ENCODE assay signal across 8 cellular contexts in genomic region chr12:121711925-121712461, GRCh38. TPM values are rescaled to one million over a fixed set of nuclear protein-coding genes. Genes with fewer than 3 reads are reported as not detected.
A peak's percentile ranks its signal among the peaks of the same experiment; 100 is the strongest.
DNase-seq lines count a peak whose midpoint lies in the region; ATAC-seq and TF ChIP-seq lines count a peak whose summit lies in the region.

No MANE protein-coding gene starts in this region.

- TF ChIP-seq POLR2A in Peyer's patch (IDR thresholded peaks at IDR 0.05), result no peak

- ATAC-seq in GM19043 (IDR thresholded peaks at IDR 0.05; ENCODE audit: low read depth, unreplicated experiment) (peak; percentile 22), HG03175 (IDR thresholded peaks at IDR 0.05; ENCODE audit: unreplicated experiment) (peak; percentile 32), left colon (peak; percentile 61)
- peak; percentile 59 for ATAC-seq in central memory CD8-positive, alpha-beta T cell (replicated peaks; ENCODE audit: extremely low read depth, poor library complexity, severe bottlenecking)

- no peaks in the 10 kb centered on the region for H3K27me3 Mint-ChIP-seq in central memory CD8-positive, alpha-beta T cell

- peak overlapping the region; percentile 82 for H3K4me3 Mint-ChIP-seq in central memory CD8-positive, alpha-beta T cell

- intact Hi-C loops in left colon (cut with DNase I, micrococcal nuclease), result no loop called here

- H3K4me3 ChIP-seq in Peyer's patch (peak overlapping the region; percentile 70 to 96 (median 92)), stomach smooth muscle (ENCODE audit: low read length in 2 of 2) (peak overlapping the region; percentile 94 to 96)

- TF ChIP-seq CTCF in C4-2B (conservative IDR thresholded peaks at IDR 0.05) (no peak), Peyer's patch (IDR thresholded peaks at IDR 0.05) (no peak)

- H3K9me3 Mint-ChIP-seq in central memory CD8-positive, alpha-beta T cell, result no peaks in the 10 kb centered on the region

- DNase-seq in Peyer's patch, result peak in 2 of 3 donors; percentile 23 to 58
- DNase-seq in central memory CD8-positive, alpha-beta T cell (ENCODE audit: low spot score in 2 of 2), result no peak
- DNase-seq in left colon, result peak; percentile 44 to 48
- no peak for DNase-seq in HuH-7.5 (ENCODE audit: low spot score)

- peak overlapping the region; percentile 89 for H3K27ac Mint-ChIP-seq in central memory CD8-positive, alpha-beta T cell (ENCODE audit: low read depth)

- H3K36me3 Mint-ChIP-seq in central memory CD8-positive, alpha-beta T cell (ENCODE audit: insufficient read depth), result peaks cover 8% of the 10 kb centered on the region

- H3K4me1 ChIP-seq in Peyer's patch, result peaks cover 0 to 12% (median 4%) of the 10 kb centered on the region in 4 donors
- H3K4me1 ChIP-seq in stomach smooth muscle (ENCODE audit: control insufficient read depth, insufficient read depth, low read length), result peaks cover 26% of the 10 kb centered on the region

- H3K9ac ChIP-seq in stomach smooth muscle (ENCODE audit: low read length in 2 of 2), result peak overlapping the region; percentile 87 to 89

- no peaks in the 10 kb centered on the region for H3K27me3 ChIP-seq in Peyer's patch
- no peaks in the 10 kb centered on the region for H3K27me3 ChIP-seq in stomach smooth muscle (ENCODE audit: control insufficient read depth in 1 of 2, insufficient read depth in 2 of 2, low read length in 2 of 2)

- H3K4me1 Mint-ChIP-seq in central memory CD8-positive, alpha-beta T cell, result peaks cover 25% of the 10 kb centered on the region

- no peaks in the 10 kb centered on the region for H3K36me3 ChIP-seq in Peyer's patch
- H3K36me3 ChIP-seq in stomach smooth muscle (ENCODE audit: control insufficient read depth in 2 of 2, insufficient read depth in 2 of 2, low read length in 2 of 2), result peaks cover 0 to 2% of the 10 kb centered on the region in 2 donors

- no peaks in the 10 kb centered on the region for H3K9me3 ChIP-seq in Peyer's patch
- H3K9me3 ChIP-seq in stomach smooth muscle (ENCODE audit: control insufficient read depth in 2 of 2, low read length in 2 of 2), result no peaks in the 10 kb centered on the region

- H3K27ac ChIP-seq in C4-2B (peak overlapping the region; percentile 86), Peyer's patch (peak overlapping the region; percentile 80 to 95 (median 84)), stomach smooth muscle (ENCODE audit: low read length) (peak overlapping the region; percentile 78)

RNA-seq across cellular contexts. Expression of gene TMEM120B, which starts 0.6 kb away (rescaled TPM):
- total RNA-seq in Peyer's patch, result 1 to 10 TPM; 3.7 to 8.6 (median 5.2) TPM
- 1 to 10 TPM; 4.7 to 5.8 TPM for total RNA-seq in left colon

RNA-seq across cellular contexts. Expression of gene MORN3, which starts 42.5 kb away (rescaled TPM):
- total RNA-seq in Peyer's patch, result not detected
- not detected for total RNA-seq in left colon

Comparison
In these comparisons a context has a peak if more than half of its experiments do, and no peak if none do; other contexts are left out.
1. DNase-seq: peak in Peyer's patch (2 of 3) and left colon (2 of 2); none in central memory CD8-positive, alpha-beta T cell (0 of 2) and HuH-7.5 (single experiment).
2. Peak in every context shown above with its lines, with median percentiles within 50 percentile points of each other: H3K27ac ChIP-seq and ATAC-seq.